In genomic region chr19:54114340-54114826, GRCh38 we compare ENCODE assay signal across 8 cellular contexts. TPM values are rescaled to one million over a fixed set of nuclear protein-coding genes. Genes with fewer than 3 reads are reported as not detected.
DNase-seq lines count a peak whose midpoint lies in the region; ATAC-seq and TF ChIP-seq lines count a peak whose summit lies in the region.

No MANE protein-coding gene starts in this region.

- peak overlapping the region; percentile 69; the same call in 1 of the 2 replicates for H3K4ac ChIP-seq in IMR-90 (ENCODE audit: low read depth, low read length)

- H3K4me1 ChIP-seq in IMR-90 (ENCODE audit: control insufficient read depth, insufficient read depth, low read length) (peaks cover 6% of the 10 kb centered on the region), lung (ENCODE audit: control insufficient read depth in 2 of 2, insufficient read depth in 2 of 2, low read length in 2 of 2) (peaks cover 0 to 7% of the 10 kb centered on the region in 2 donors)

- peaks cover 24% of the 10 kb centered on the region for H3K36me3 ChIP-seq in IMR-90 (ENCODE audit: control insufficient read depth, insufficient read depth, low read length)
- H3K36me3 ChIP-seq in lung (ENCODE audit: control insufficient read depth in 2 of 2, insufficient read depth in 2 of 2, low read length in 2 of 2): peaks cover 4 to 20% of the 10 kb centered on the region in 2 donors

- peak overlapping the region; percentile 90 for H3K27ac Mint-ChIP-seq in stimulated activated naive CD8-positive, alpha-beta T cell treated with anti-CD3 and anti-CD28 coated beads, Interleukin-15, Interleukin-2, amounts not matched to agents 100 ng/mL and 50 ng/mL, for 24 hours

- peak overlapping the region; percentile 98 for H3K4me2 ChIP-seq in IMR-90 (ENCODE audit: low read depth, low read length)

- in situ Hi-C loops in IMR-90 (cut with MboI; ENCODE audit: low sequenced_read_pairs): loop anchor here (25.0 kb wide), 1 partner anchor 348 kb away; the partner anchor contains the start of genes CDC42EP5 and LENG9

- no peaks in the 10 kb centered on the region for H3K9me1 ChIP-seq in IMR-90 (ENCODE audit: insufficient read depth, low read length)

- H3K79me1 ChIP-seq in IMR-90 (ENCODE audit: low read depth in 1 of 2, low read length in 2 of 2): peaks cover 28 to 53% of the 10 kb centered on the region in 2 experiments

- H4K8ac ChIP-seq in IMR-90 (ENCODE audit: low read depth in 2 of 2, low read length in 2 of 2): peak overlapping the region; percentile 69 to 96

- peak overlapping the region; percentile 77 for H3K9ac ChIP-seq in IMR-90 (ENCODE audit: low read depth, low read length)

- H3K36me3 Mint-ChIP-seq in stimulated activated naive CD8-positive, alpha-beta T cell treated with anti-CD3 and anti-CD28 coated beads, Interleukin-15, Interleukin-2, amounts not matched to agents 100 ng/mL and 50 ng/mL, for 24 hours (ENCODE audit: low read depth): peaks cover 39% of the 10 kb centered on the region

- no peak overlapping the region for H3K56ac ChIP-seq in IMR-90 (ENCODE audit: extremely low read depth, insufficient read depth, low read length)

- H2AK5ac ChIP-seq in IMR-90 (ENCODE audit: low read depth, low read length): peak overlapping the region; percentile 16; the same call in 1 of the 2 replicates

- H2BK5ac ChIP-seq in IMR-90 (ENCODE audit: low read depth, low read length, poor library complexity, severe bottlenecking): no peak overlapping the region

- H4K91ac ChIP-seq in IMR-90 (ENCODE audit: insufficient read depth, low read depth, low read length): no peak overlapping the region

- no peak overlapping the region for H2BK15ac ChIP-seq in IMR-90 (ENCODE audit: low read depth, low read length)

- H3K4me1 Mint-ChIP-seq in stimulated activated naive CD8-positive, alpha-beta T cell treated with anti-CD3 and anti-CD28 coated beads, Interleukin-15, Interleukin-2, amounts not matched to agents 100 ng/mL and 50 ng/mL, for 24 hours (ENCODE audit: low read depth): peaks cover 40% of the 10 kb centered on the region

- no peak for TF ChIP-seq CTCF in IMR-90 (conservative IDR thresholded peaks at IDR 0.05; ENCODE audit: low read depth, low read length)
- TF ChIP-seq CTCF in WI38 (IDR thresholded peaks at IDR 0.05; ENCODE audit: low read depth, low read length): no peak
- no peak for TF ChIP-seq CTCF in dorsolateral prefrontal cortex (IDR thresholded peaks at IDR 0.05 in 54 of 56, conservative IDR thresholded peaks at IDR 0.05 in 2 of 56; ENCODE audit: low read depth in 1 of 56, partially characterized antibody in 56 of 56)
- TF ChIP-seq CTCF in lung (IDR thresholded peaks at IDR 0.05; ENCODE audit: control extremely low read depth, extremely low read depth): no peak

- H3K27ac ChIP-seq in IMR-90 (ENCODE audit: insufficient read depth, low read length) (0 out of 2 replicates have a peak overlapping the region, but pooled peaks have one; percentile 2), dorsolateral prefrontal cortex (peak overlapping the region in 40 of 59 donors; percentile 18 to 99 (median 94)), lung (ENCODE audit: low read depth in 1 of 2, low read length in 1 of 2) (peak overlapping the region in 1 of 2 donors; percentile 95)

- H3K27me3 Mint-ChIP-seq in stimulated activated naive CD8-positive, alpha-beta T cell treated with anti-CD3 and anti-CD28 coated beads, Interleukin-15, Interleukin-2, amounts not matched to agents 100 ng/mL and 50 ng/mL, for 24 hours: no peaks in the 10 kb centered on the region

- POLR2A ChIA-PET in IMR-90 (lab: Charles Lee; ENCODE audit: unreplicated experiment): no interaction called here

- DNase-seq in DMS114 treated with DMSO at 0.1 percent for 48 hours (lab: John Stamatoyannopoulos, UW; ENCODE audit: unreplicated experiment) (peak; percentile 54), IMR-90 (peak; percentile 18), dorsolateral prefrontal cortex (peak in 8 of 10 donors; percentile 7 to 72 (median 53)), lung (ENCODE audit: low spot score) (peak; percentile 49), NCI-H345 treated with DMSO at 0.1 percent for 48 hours (lab: John Stamatoyannopoulos, UW; ENCODE audit: unreplicated experiment) (no peak)
- DNase-seq in activated CD4-positive, CD25-positive, alpha-beta regulatory T cell (lab: John Stamatoyannopoulos, UW): no peak

- H3K14ac ChIP-seq in IMR-90 (replicated peaks; ENCODE audit: low read depth, low read length): peak overlapping the region; percentile 80; the same call in 1 of the 2 replicates

- WGBS in IMR-90 (ENCODE audit: extremely low coverage in 2 of 2, insufficient read length in 1 of 2), 2 experiments: no CpG with 5 or more reads among the region's 24 CpGs
- WGBS in lung, 2 donors: 13 to 22% methylated on average over 24 of the region's 24 CpGs

- H3K27me3 ChIP-seq in IMR-90 (ENCODE audit: control insufficient read depth, insufficient read depth, low read length): no peaks in the 10 kb centered on the region
- H3K27me3 ChIP-seq in dorsolateral prefrontal cortex: no peaks in the 10 kb centered on the region
- H3K27me3 ChIP-seq in lung (ENCODE audit: control insufficient read depth, insufficient read depth): no peaks in the 10 kb centered on the region

- H4K20me1 ChIP-seq in IMR-90 (ENCODE audit: insufficient read depth, low read length): peaks cover 2% of the 10 kb centered on the region; the same call in 1 of the 2 replicates

- no TSS peak for BruUV-seq in IMR-90 (replicated peaks; lab: Mats Ljungman, UMichigan)

- no peak overlapping the region for H2BK20ac ChIP-seq in IMR-90 (ENCODE audit: low read depth, low read length)

- H4K5ac ChIP-seq in IMR-90 (ENCODE audit: low read depth, low read length): 0 out of 2 replicates have a peak overlapping the region, but pooled peaks have one; percentile 4

- no peaks in the 10 kb centered on the region for H3K9me3 Mint-ChIP-seq in stimulated activated naive CD8-positive, alpha-beta T cell treated with anti-CD3 and anti-CD28 coated beads, Interleukin-15, Interleukin-2, amounts not matched to agents 100 ng/mL and 50 ng/mL, for 24 hours

- H3K23ac ChIP-seq in IMR-90 (ENCODE audit: low read depth, low read length): no peak overlapping the region

- peak overlapping the region; percentile 67 for H2AFZ ChIP-seq in IMR-90 (replicated peaks; ENCODE audit: low read length, poor library complexity)

- peak overlapping the region; percentile 61 for H3K4me3 ChIP-seq in IMR-90 (ENCODE audit: insufficient read depth, low read depth, low read length)
- H3K4me3 ChIP-seq in WI38 (ENCODE audit: low read depth, low read length): peak overlapping the region; percentile 83
- peak overlapping the region; percentile 66 to 100 (median 93) for H3K4me3 ChIP-seq in dorsolateral prefrontal cortex
- H3K4me3 ChIP-seq in lung: peak overlapping the region; percentile 73

- H2BK120ac ChIP-seq in IMR-90 (ENCODE audit: low read depth, low read length): no peak overlapping the region

- no peak overlapping the region for H3K18ac ChIP-seq in IMR-90 (ENCODE audit: low read depth, low read length)

- no peak for TF ChIP-seq POLR2A in IMR-90 (IDR thresholded peaks at IDR 0.05; ENCODE audit: low read depth, low read length)

- H3K9me3 ChIP-seq in IMR-90 (ENCODE audit: control insufficient read depth, insufficient read depth, low read length): no peaks in the 10 kb centered on the region
- no peaks in the 10 kb centered on the region for H3K9me3 ChIP-seq in lung (ENCODE audit: control insufficient read depth in 2 of 2, insufficient read depth in 1 of 2, low read length in 1 of 2)

- CTCF ChIA-PET in IMR-90 (lab: Yijun Ruan, JAX): interaction anchor here (0.6 kb wide), 1 partner anchor 367 kb away, joined by 5 read pairs; no protein-coding TSS in a partner anchor

- ATAC-seq in IMR-90 (ENCODE audit: low read depth) (no peak), lung (ENCODE audit: insufficient read depth, low FRiP score) (no peak)

- intact Hi-C loops in IMR-90 (cut with micrococcal nuclease) (loop anchor here (2.0 kb wide), 1 partner anchor 22 kb away; the partner anchor contains the start of gene CNOT3), dorsolateral prefrontal cortex (cut with DNase I) (loop anchor here in 1 of 2 donors (2.0 kb wide), 1 partner anchor 24 kb away; no protein-coding TSS in a partner anchor)

- peak overlapping the region; percentile 90 for H3K4me3 Mint-ChIP-seq in stimulated activated naive CD8-positive, alpha-beta T cell treated with anti-CD3 and anti-CD28 coated beads, Interleukin-15, Interleukin-2, amounts not matched to agents 100 ng/mL and 50 ng/mL, for 24 hours

- H2AK9ac ChIP-seq in IMR-90 (replicated peaks; ENCODE audit: low read depth, low read length, poor library complexity): peak overlapping the region; percentile 97

- dilution Hi-C loops in IMR-90 (cut with HindIII; ENCODE audit: low sequenced_read_pairs, unreplicated experiment): no loop called here

- TF ChIP-seq RAD21 in IMR-90 (IDR thresholded peaks at IDR 0.05; ENCODE audit: low read length): no peak

RNA-seq across cellular contexts. Expression of gene TFPT, which starts 1.1 kb away (rescaled TPM):
- total RNA-seq in IMR-90 (2012; rRNA removed): 7.9 and 11.9 TPM in 2 replicates
- 17.1 and 20.9 TPM in 2 replicates for polyA plus RNA-seq in IMR-90 (2012; rRNA removed)
- 24.7 and 35.1 TPM in 2 replicates for polyA plus RNA-seq in IMR-90 (2012; cell fraction: cytosol; rRNA removed)
- 10.1 and 11.1 TPM in 2 replicates for polyA plus RNA-seq in IMR-90 (2012; cell fraction: nucleus; rRNA removed; ENCODE audit: low replicate concordance)
- 10 to 100 TPM; 30.8 to 72.2 (median 49.8) TPM for total RNA-seq in dorsolateral prefrontal cortex
- total RNA-seq in lung: 10 to 100 TPM; 12.1 to 25.5 TPM
- 10 to 100 TPM; 19.8 to 32.9 TPM for polyA plus RNA-seq in lung

RNA-seq across cellular contexts. Expression of gene PRPF31, which starts 1.2 kb away (rescaled TPM):
- total RNA-seq in IMR-90 (2012; rRNA removed) (66.1 and 66.9 TPM in 2 replicates), dorsolateral prefrontal cortex (10 to 100 TPM; 38.2 to 60.7 (median 48.1) TPM), lung (10 to 100 TPM; 34.1 to 54.0 TPM)
- polyA plus RNA-seq in IMR-90 (2012; rRNA removed) (54.7 and 65.4 TPM in 2 replicates), lung (10 to 100 TPM; 49.4 to 54.1 TPM)
- polyA plus RNA-seq in IMR-90 (2012; cell fraction: cytosol; rRNA removed): 55.3 and 76.5 TPM in 2 replicates
- polyA plus RNA-seq in IMR-90 (2012; cell fraction: nucleus; rRNA removed; ENCODE audit: low replicate concordance): 104 and 152 TPM in 2 replicates

RNA-seq across cellular contexts. Expression of gene NDUFA3, which starts 11.7 kb away (rescaled TPM):
- total RNA-seq in IMR-90 (2012; rRNA removed) (7.9 and 24.7 TPM in 2 replicates), dorsolateral prefrontal cortex (100 to 1,000 TPM; 100 to 299 (median 166) TPM), lung (100 to 1,000 TPM in 1 of 2 donors, 10 to 100 TPM in 1; 12.8 to 137 TPM)
- polyA plus RNA-seq in IMR-90 (2012; rRNA removed) (85.0 and 104 TPM in 2 replicates), lung (100 to 1,000 TPM in 1 of 2 donors, 10 to 100 TPM in 1; 94.5 to 548 TPM)
- 34.3 and 44.6 TPM in 2 replicates for polyA plus RNA-seq in IMR-90 (2012; cell fraction: cytosol; rRNA removed)
- 26.0 and 29.8 TPM in 2 replicates for polyA plus RNA-seq in IMR-90 (2012; cell fraction: nucleus; rRNA removed; ENCODE audit: low replicate concordance)

RNA-seq across cellular contexts. Expression of gene OSCAR, which starts 13.8 kb away (rescaled TPM):
- total RNA-seq in IMR-90 (2012; rRNA removed): not detected in 2 replicates
- polyA plus RNA-seq in IMR-90 (2012; rRNA removed): 0.15 and 0.23 TPM in 2 replicates
- 1.2 and 1.3 TPM in 2 replicates for polyA plus RNA-seq in IMR-90 (2012; cell fraction: cytosol; rRNA removed)
- polyA plus RNA-seq in IMR-90 (2012; cell fraction: nucleus; rRNA removed; ENCODE audit: low replicate concordance): 1.0 and 1.2 TPM in 2 replicates
- 1 to 10 TPM in 117 of 120 experiments, under 1 TPM in 3; 0.41 to 7.2 (median 2.3) TPM for total RNA-seq in dorsolateral prefrontal cortex
- total RNA-seq in lung: 10 to 100 TPM in 1 of 2 donors, 1 to 10 TPM in 1; 4.4 to 77.4 TPM
- 10 to 100 TPM; 25.8 to 73.0 TPM for polyA plus RNA-seq in lung

RNA-seq across cellular contexts. Expression of gene CNOT3, which starts 23.2 kb away (rescaled TPM):
- 5.4 and 10.6 TPM in 2 replicates for total RNA-seq in IMR-90 (2012; rRNA removed)
- 19.9 and 26.7 TPM in 2 replicates for polyA plus RNA-seq in IMR-90 (2012; rRNA removed)
- polyA plus RNA-seq in IMR-90 (2012; cell fraction: cytosol; rRNA removed): 15.1 and 18.3 TPM in 2 replicates
- polyA plus RNA-seq in IMR-90 (2012; cell fraction: nucleus; rRNA removed; ENCODE audit: low replicate concordance): 31.9 and 33.6 TPM in 2 replicates
- total RNA-seq in dorsolateral prefrontal cortex: 10 to 100 TPM; 29.1 to 60.7 (median 39.7) TPM
- total RNA-seq in lung: 10 to 100 TPM; 23.5 to 40.4 TPM
- 10 to 100 TPM; 26.5 to 31.2 TPM for polyA plus RNA-seq in lung

Comparison
In these comparisons a context has a peak if more than half of its experiments do, and no peak if none do; other contexts are left out.
1. DNase-seq: peak in DMS114 treated with DMSO at 0.1 percent for 48 hours (single experiment), IMR-90 (single experiment), dorsolateral prefrontal cortex (8 of 10) and lung (single experiment); none in NCI-H345 treated with DMSO at 0.1 percent for 48 hours (single experiment) and activated CD4-positive, CD25-positive, alpha-beta regulatory T cell (0 of 4).
2. Peak in every context shown above with its lines, with median percentiles within 50 percentile points of each other: H3K4me3 ChIP-seq.